17 cellular contexts compared by ENCODE assay signal in genomic region chr1:88276158-88276557, GRCh38.
DNase-seq lines count a peak whose midpoint lies in the region; ATAC-seq, FAIRE-seq and TF ChIP-seq lines count a peak whose summit lies in the region.
"Had no signal": no experiment of that assay in that cellular context is flagged by ENCODE, and none has a peak within 500 bp of the region (broad histone marks: within the 10 kb centered on the region; RNA-seq: fewer than 3 reads in every experiment).

No MANE protein-coding gene starts in this region.

- H3K9me3 ChIP-seq in A549: no peaks in the 10 kb centered on the region
- no peaks in the 10 kb centered on the region for H3K9me3 ChIP-seq in stomach
- H3K9me3 ChIP-seq: body of pancreas, testis had no signal

- no peak overlapping the region for H3K27ac Mint-ChIP-seq in natural killer cell
- H3K27ac Mint-ChIP-seq: activated T-helper 1 cell treated with anti-CD3 and anti-CD28 coated beads, Interleukin-12 subunit alpha, Interleukin-12 subunit beta, Interleukin-2, Interleukin-4 antibody, amounts not matched to agents 30 ng/mL and 10 ng/mL and 1 ng/mL, durations not matched to agents 14 hours and 24 hours and 36 hours; T-helper 2 cell treated with Interferon-gamma antibody and Interleukin-4, amounts not matched to agents 5 μg/mL and 100 μg/mL, for 36 hours had no signal

- CTCF ChIA-PET in A549 (lab: Yijun Ruan, JAX): no interaction called here

- DNase-seq in A549 (ENCODE audit: low read depth in 1 of 2, low spot score in 1 of 2) (peak; percentile 1 to 22), fibroblast of villous mesenchyme (ENCODE audit: low read depth) (peak; percentile 5), stomach (no peak), natural killer cell (no peak), Right ventricle myocardium inferior (ENCODE audit: missing footprints) (no peak)
- DNase-seq: ACHN; body of pancreas; effector CD8-positive, alpha-beta T cell; hippocampal formation; testis had no signal

- peaks cover 2 to 5% of the 10 kb centered on the region in 2 donors for H3K9me3 Mint-ChIP-seq in natural killer cell
- H3K9me3 Mint-ChIP-seq: activated T-helper 1 cell treated with anti-CD3 and anti-CD28 coated beads, Interleukin-12 subunit alpha, Interleukin-12 subunit beta, Interleukin-2, Interleukin-4 antibody, amounts not matched to agents 30 ng/mL and 10 ng/mL and 1 ng/mL, durations not matched to agents 14 hours and 24 hours and 36 hours; T-helper 2 cell treated with Interferon-gamma antibody and Interleukin-4, amounts not matched to agents 5 μg/mL and 100 μg/mL, for 36 hours had no signal

- no peak for FAIRE-seq in A549 (lab: Jason Lieb, UNC)

- H3K27me3 Mint-ChIP-seq in natural killer cell (ENCODE audit: low read depth in 2 of 2): no peaks in the 10 kb centered on the region

- no peaks in the 10 kb centered on the region for H3K36me3 ChIP-seq in stomach

- POLR2A ChIA-PET in A549 (lab: Yijun Ruan, JAX): no interaction called here

- WGBS in A549 (ENCODE audit: missing lambda C conversion rate): 6% methylated on average over 4 of the region's 4 CpGs
- WGBS in stomach, 5 donors: 39 to 64% (median 53%) methylated on average over 4 of the region's 4 CpGs

- no peaks in the 10 kb centered on the region for H3K4me1 Mint-ChIP-seq in natural killer cell

- peak; percentile 31 to 50; a peak in 1 of 6 replicates for ATAC-seq in A549
- peak; percentile 63 for ATAC-seq in GM19351 (IDR thresholded peaks at IDR 0.05; ENCODE audit: unreplicated experiment)
- ATAC-seq in SK-N-SH treated with all-trans-retinoic acid at 6 μM for 48 hours: peak; percentile 94
- ATAC-seq in HG02938 (IDR thresholded peaks at IDR 0.05; ENCODE audit: unreplicated experiment): no peak
- no peak for ATAC-seq in natural killer cell
- ATAC-seq in Right ventricle myocardium inferior: no peak
- ATAC-seq: body of pancreas had no signal

- H3K4me3 ChIP-seq in A549 (no peak overlapping the region), fibroblast of villous mesenchyme (ENCODE audit: low read depth, low read length) (no peak overlapping the region), stomach (no peak overlapping the region)
- H3K4me3 ChIP-seq: body of pancreas, smooth muscle cell, testis had no signal

- no peaks in the 10 kb centered on the region for H3K36me3 Mint-ChIP-seq in natural killer cell

- no peak for TF ChIP-seq RAD21 in A549 (conservative IDR thresholded peaks at IDR 0.05 in 1 of 2, IDR thresholded peaks at IDR 0.05 in 1 of 2)

- H3K4me2 ChIP-seq in A549: peak overlapping the region; percentile 41
- H3K4me2 ChIP-seq: smooth muscle cell had no signal

- TF ChIP-seq POLR2A in A549 (IDR thresholded peaks at IDR 0.05; ENCODE audit: low read length) (no peak), stomach (IDR thresholded peaks at IDR 0.05) (no peak)

- TF ChIP-seq CTCF in A549 (IDR thresholded peaks at IDR 0.05) (no peak), fibroblast of villous mesenchyme (IDR thresholded peaks at IDR 0.05; ENCODE audit: insufficient read depth, low read depth, low read length) (no peak), stomach (IDR thresholded peaks at IDR 0.05) (no peak), natural killer cell (IDR thresholded peaks at IDR 0.05) (no peak)

- H3K4me1 ChIP-seq in A549 (no peaks in the 10 kb centered on the region), stomach (no peaks in the 10 kb centered on the region)
- H3K4me1 ChIP-seq: body of pancreas, testis had no signal

- H3K4me3 Mint-ChIP-seq in natural killer cell: no peak overlapping the region
- H3K4me3 Mint-ChIP-seq: activated T-helper 1 cell treated with anti-CD3 and anti-CD28 coated beads, Interleukin-12 subunit alpha, Interleukin-12 subunit beta, Interleukin-2, Interleukin-4 antibody, amounts not matched to agents 30 ng/mL and 10 ng/mL and 1 ng/mL, durations not matched to agents 14 hours and 24 hours and 36 hours; neural crest cell; T-helper 2 cell treated with Interferon-gamma antibody and Interleukin-4, amounts not matched to agents 5 μg/mL and 100 μg/mL, for 36 hours had no signal

- H3K27me3 ChIP-seq in stomach: no peaks in the 10 kb centered on the region
- H3K27me3 ChIP-seq: body of pancreas, testis had no signal

- intact Hi-C loops in stomach (cut with DNase I; ENCODE audit: low total_unique reads): no loop called here
- intact Hi-C loops in natural killer cell (cut with micrococcal nuclease): no loop called here
- intact Hi-C loops in Right ventricle myocardium inferior (cut with DNase I): no loop called here

- TF ChIP-seq EP300 in A549 (IDR thresholded peaks at IDR 0.05) (no peak), stomach (IDR thresholded peaks at IDR 0.05) (no peak)

- H3K27ac ChIP-seq in A549: no peak overlapping the region
- H3K27ac ChIP-seq in stomach: no peak overlapping the region
- H3K27ac ChIP-seq: body of pancreas, testis had no signal

TF ChIP-seq in A549, 52 proteins besides CTCF, POLR2A, EP300 and RAD21:
- TF ChIP-seq ZSCAN20 (CRISPR knock-in tag; IDR thresholded peaks at IDR 0.05) (no peak), FOSL2 (IDR thresholded peaks at IDR 0.05) (no peak), FOSL2 (CRISPR knock-in tag; IDR thresholded peaks at IDR 0.05) (0 out of 2 replicates have a peak, but pooled peaks have one; percentile 31)

TF ChIP-seq in SK-N-SH treated with all-trans-retinoic acid at 6 μM for 48 hours, 23 proteins besides CTCF, POLR2A, EP300 and RAD21:
- TF ChIP-seq TOX (CRISPR knock-in tag; IDR thresholded peaks at IDR 0.05; ENCODE audit: borderline replicate concordance): peak; percentile 32; the same call in 1 of the 2 replicates
- no peak for TF ChIP-seq ZFP30 (CRISPR knock-in tag; IDR thresholded peaks at IDR 0.05)
- TF ChIP-seq OSR1 (CRISPR knock-in tag; IDR thresholded peaks at IDR 0.05): no peak
TF ChIP-seq in SK-N-SH treated with all-trans-retinoic acid at 6 μM for 48 hours: peak in this region for 1.

Comparison
In these comparisons a context has a peak if more than half of its experiments do, and no peak if none do; other contexts are left out.
1. ATAC-seq: peak in A549 (2 of 2), GM19351 (single experiment) and SK-N-SH treated with all-trans-retinoic acid at 6 μM for 48 hours (single experiment); none in HG02938 (single experiment), natural killer cell (0 of 3) and Right ventricle myocardium inferior (single experiment).
2. DNase-seq: peak in A549 (2 of 2) and fibroblast of villous mesenchyme (single experiment); none in stomach (single experiment), natural killer cell (single experiment) and Right ventricle myocardium inferior (single experiment).